33 cellular contexts compared by ENCODE assay signal in genomic region chr20:7038029-7038428, GRCh38.
DNase-seq lines count a peak whose midpoint lies in the region; TF ChIP-seq lines count a peak whose summit lies in the region.
"Had no signal": no experiment of that assay in that cellular context is flagged by ENCODE, and none has a peak within 500 bp of the region (broad histone marks: within the 10 kb centered on the region; RNA-seq: fewer than 3 reads in every experiment).

No MANE protein-coding gene starts in this region.

- H3K27me3 ChIP-seq in tibial nerve: no peaks in the 10 kb centered on the region
- H3K27me3 ChIP-seq: adrenal gland, cardiac muscle cell, Peyer's patch, SJSA1, spleen, upper lobe of right lung had no signal

- no peak for TF ChIP-seq POLR2A in tibial nerve (IDR thresholded peaks at IDR 0.05)

- TF ChIP-seq CTCF in epithelial cell of proximal tubule (conservative IDR thresholded peaks at IDR 0.05; ENCODE audit: low read depth, low read length) (no peak), tibial nerve (IDR thresholded peaks at IDR 0.05) (no peak)

- no peaks in the 10 kb centered on the region for H3K9me3 ChIP-seq in tibial nerve
- H3K9me3 ChIP-seq: adrenal gland, lower lobe of right lung, mucosa of descending colon, pancreas, Peyer's patch, SJSA1, upper lobe of right lung had no signal

- DNase-seq in GM03348 (ENCODE audit: low spot score) (peak; percentile 25), RKO (ENCODE audit: low spot score) (peak; percentile 31), epithelial cell of proximal tubule (ENCODE audit: low read depth) (peak; percentile 26), non-pigmented ciliary epithelial cell (ENCODE audit: low read depth) (peak; percentile 40), CD1c-positive myeloid dendritic cell (ENCODE audit: extremely low spot score) (no peak), tibial nerve (ENCODE audit: low spot score in 2 of 2) (no peak), NK-92 (lab: John Stamatoyannopoulos, UW; ENCODE audit: unreplicated experiment) (no peak)
- DNase-seq in NK-92 treated with Interleukin-12 subunit alpha and Interleukin-12 subunit beta, amount 100 ng/mL, for 24 hours (lab: John Stamatoyannopoulos, UW): no peak
- DNase-seq: ACHN; activated CD4-positive, alpha-beta T cell treated with anti-CD3 and anti-CD28 coated beads, Interleukin-2, amount 50 U/mL, for 4 hours; activated CD4-positive, CD25-positive, alpha-beta regulatory T cell; activated naive CD4-positive, alpha-beta T cell treated with anti-CD3 and anti-CD28 coated beads for 36 hours; adrenal gland; C1 segment of cervical spinal cord; Calu3; cortex of kidney; effector memory CD8-positive, alpha-beta T cell; lower lobe of right lung; mucosa of descending colon; NCI-H1092 treated with DMSO at 0.1 percent for 48 hours; NCI-H2029; NCI-H69; nephron progenitor cell; pancreas; Peyer's patch; right cardiac atrium; spleen; stimulated activated CD4-positive, alpha-beta T cell treated with anti-CD3 and anti-CD28 coated beads, Interleukin-2, amount 100 ng/mL, for 48 hours; substantia nigra; T-cell; upper lobe of right lung had no signal

- H3K36me3 ChIP-seq in tibial nerve: no peaks in the 10 kb centered on the region
- H3K36me3 ChIP-seq: adrenal gland, cardiac muscle cell, lower lobe of right lung, pancreas, Peyer's patch, SJSA1, spleen, upper lobe of right lung had no signal

- no peak for TF ChIP-seq EP300 in tibial nerve (IDR thresholded peaks at IDR 0.05)

- WGBS in tibial nerve, 2 donors: 64 to 70% methylated on average over 2 of the region's 2 CpGs

- H3K27ac ChIP-seq in tibial nerve: no peak overlapping the region
- H3K27ac ChIP-seq: adrenal gland, cardiac muscle cell, lower lobe of right lung, pancreas, Peyer's patch, SJSA1, spleen, upper lobe of right lung had no signal

- H3K4me3 ChIP-seq in epithelial cell of proximal tubule (ENCODE audit: low read depth, low read length) (no peak overlapping the region), tibial nerve (no peak overlapping the region)
- H3K4me3 ChIP-seq: adrenal gland, cardiac muscle cell, lower lobe of right lung, mucosa of descending colon, pancreas, Peyer's patch, SJSA1, spleen, upper lobe of right lung had no signal

- no peaks in the 10 kb centered on the region for H3K4me1 ChIP-seq in tibial nerve
- H3K4me1 ChIP-seq: adrenal gland, lower lobe of right lung, pancreas, Peyer's patch, SJSA1, spleen, upper lobe of right lung had no signal

Comparison
In these comparisons a context has a peak if more than half of its experiments do, and no peak if none do; other contexts are left out.
1. DNase-seq: peak in GM03348 (single experiment), RKO (single experiment), epithelial cell of proximal tubule (single experiment) and non-pigmented ciliary epithelial cell (single experiment); none in NK-92 treated with Interleukin-12 subunit alpha and Interleukin-12 subunit beta, amount 100 ng/mL, for 24 hours (single experiment), CD1c-positive myeloid dendritic cell (single experiment), tibial nerve (0 of 2) and NK-92 (single experiment).